In the genomic region with DNA sequence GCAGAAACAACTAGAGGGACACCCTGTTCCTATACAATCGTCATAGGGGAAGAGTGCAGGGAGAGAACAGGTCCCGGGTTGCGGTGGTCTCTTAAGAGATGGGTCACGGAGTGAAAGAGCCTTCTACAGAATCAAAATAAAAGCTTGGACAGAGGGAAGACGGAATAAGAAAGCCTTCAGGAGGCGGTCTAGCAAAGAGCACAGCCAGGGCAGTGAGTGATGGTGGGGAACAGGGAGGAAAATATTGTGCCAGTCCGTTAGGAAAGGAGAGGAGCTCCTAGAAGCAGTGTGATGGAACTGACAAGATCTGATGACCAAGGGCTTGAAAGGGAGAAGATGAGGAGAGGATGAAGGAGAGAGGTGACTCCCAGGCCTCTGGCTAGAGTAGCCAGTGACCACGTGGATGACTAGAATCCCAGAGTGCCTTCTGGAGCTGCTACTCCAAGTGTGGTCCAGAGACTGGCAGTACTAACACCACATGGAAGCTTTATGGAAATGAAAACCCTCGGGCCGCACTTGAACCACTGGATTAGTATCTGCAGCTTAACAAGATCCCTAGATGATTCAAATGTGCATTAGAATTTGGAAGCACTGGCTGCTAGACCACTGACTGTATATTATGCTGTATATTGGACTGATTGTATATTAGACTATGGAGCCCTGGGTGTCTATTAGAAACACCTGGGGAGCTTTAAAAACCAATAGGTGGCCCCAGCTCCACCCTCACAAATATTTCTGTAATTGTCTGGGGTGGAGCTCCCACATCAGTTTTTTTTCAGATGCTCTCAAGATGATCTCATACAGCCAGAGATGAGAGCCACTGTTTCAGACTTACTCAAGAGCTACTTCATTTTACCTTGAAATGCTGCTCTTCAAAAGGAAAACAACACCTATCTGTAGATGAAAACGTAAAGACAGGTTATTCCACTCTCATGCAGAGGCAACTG, we compare ENCODE assay signal across 9 cellular contexts. TPM values are rescaled to one million over a fixed set of nuclear protein-coding genes. Genes with fewer than 3 reads are reported as not detected.
DNase-seq lines count a peak whose midpoint lies in the region; ATAC-seq lines count a peak whose summit lies in the region.
"Had no signal": no experiment of that assay in that cellular context is flagged by ENCODE, and none has a peak within 500 bp of the region (broad histone marks: within the 10 kb centered on the region; RNA-seq: fewer than 3 reads in every experiment).

No MANE protein-coding gene starts in this region.

- 77% methylated on average over 11 of the region's 11 CpGs for WGBS in thymus

- H3K27me3 Mint-ChIP-seq in activated naive CD4-positive, alpha-beta T cell treated with anti-CD3 and anti-CD28 coated beads, Interleukin-2, amount 50 U/mL, for 24 hours = peaks cover 40% of the 10 kb centered on the region
- peaks cover 81% of the 10 kb centered on the region for H3K27me3 Mint-ChIP-seq in T-helper 17 cell

- no peak for DNase-seq in activated naive CD4-positive, alpha-beta T cell treated with Interleukin-2 at 50 U/mL for 16 hours
- DNase-seq in T-helper 17 cell (no peak), NCI-H1694 treated with DMSO at 0.1 percent for 48 hours (lab: John Stamatoyannopoulos, UW) (no peak), KG1 (lab: John Stamatoyannopoulos, UW) (no peak)
- DNase-seq: NCI-H1048 had no signal

- no peaks in the 10 kb centered on the region for H3K36me3 ChIP-seq in iPS-18a (ENCODE audit: control insufficient read depth, low read depth, low read length)
- no peaks in the 10 kb centered on the region for H3K36me3 ChIP-seq in thymus (ENCODE audit: control insufficient read depth, insufficient read depth)

- peak overlapping the region; percentile 77 for H3K4me3 Mint-ChIP-seq in activated naive CD4-positive, alpha-beta T cell treated with anti-CD3 and anti-CD28 coated beads, Interleukin-2, amount 50 U/mL, for 24 hours
- H3K4me3 Mint-ChIP-seq in T-helper 17 cell = peak overlapping the region; percentile 87

- H3K4me3 ChIP-seq in iPS-18a (ENCODE audit: low read length) (peak overlapping the region; percentile 72), thymus (ENCODE audit: low read length) (no peak overlapping the region)

- H3K9me3 Mint-ChIP-seq in activated naive CD4-positive, alpha-beta T cell treated with anti-CD3 and anti-CD28 coated beads, Interleukin-2, amount 50 U/mL, for 24 hours = no peaks in the 10 kb centered on the region

- peaks cover 13% of the 10 kb centered on the region for H3K4me1 Mint-ChIP-seq in activated naive CD4-positive, alpha-beta T cell treated with anti-CD3 and anti-CD28 coated beads, Interleukin-2, amount 50 U/mL, for 24 hours
- peaks cover 13% of the 10 kb centered on the region for H3K4me1 Mint-ChIP-seq in T-helper 17 cell

- H3K27me3 ChIP-seq in iPS-18a (ENCODE audit: control insufficient read depth, insufficient read depth, low read length) = peaks cover 36% of the 10 kb centered on the region
- peaks cover 30% of the 10 kb centered on the region for H3K27me3 ChIP-seq in thymus (ENCODE audit: control insufficient read depth, insufficient read depth)

- ATAC-seq in T-helper 17 cell = no peak
- ATAC-seq in activated CD4-positive, CD25-positive, alpha-beta regulatory T cell treated with anti-CD3 and anti-CD28 coated beads, Interleukin-2, amount 50 U/mL, for 24 hours = no peak

- H3K9me3 ChIP-seq in T-helper 17 cell (ENCODE audit: control insufficient read depth, low read length, poor library complexity, severe bottlenecking) (no peaks in the 10 kb centered on the region), iPS-18a (ENCODE audit: control insufficient read depth, low read depth, low read length) (no peaks in the 10 kb centered on the region), thymus (ENCODE audit: control insufficient read depth) (no peaks in the 10 kb centered on the region)

- no peak overlapping the region for H3K27ac ChIP-seq in iPS-18a (ENCODE audit: low read length)
- H3K27ac ChIP-seq in thymus (ENCODE audit: low read depth) = peak overlapping the region; percentile 60

- H3K4me1 ChIP-seq in iPS-18a (ENCODE audit: control insufficient read depth, low read depth, low read length) = peaks cover 7% of the 10 kb centered on the region
- H3K4me1 ChIP-seq in thymus (ENCODE audit: control insufficient read depth, insufficient read depth, low read length) = no peaks in the 10 kb centered on the region

- no peak overlapping the region for H3K27ac Mint-ChIP-seq in activated naive CD4-positive, alpha-beta T cell treated with anti-CD3 and anti-CD28 coated beads, Interleukin-2, amount 50 U/mL, for 24 hours
- H3K27ac Mint-ChIP-seq in T-helper 17 cell = no peak overlapping the region

- no peaks in the 10 kb centered on the region for H3K36me3 Mint-ChIP-seq in activated naive CD4-positive, alpha-beta T cell treated with anti-CD3 and anti-CD28 coated beads, Interleukin-2, amount 50 U/mL, for 24 hours
- peaks cover 7% of the 10 kb centered on the region for H3K36me3 Mint-ChIP-seq in T-helper 17 cell (ENCODE audit: low read depth)

- H3K9ac ChIP-seq in iPS-18a (ENCODE audit: low read length) = no peak overlapping the region

RNA-seq across cellular contexts. Expression of a gene that starts 1.1 kb away (rescaled TPM):
- total RNA-seq in T-helper 17 cell = not detected
- polyA plus RNA-seq in thymus = 32.3 TPM
